ENCODE assay signal across 16 cellular contexts in the genomic region with DNA sequence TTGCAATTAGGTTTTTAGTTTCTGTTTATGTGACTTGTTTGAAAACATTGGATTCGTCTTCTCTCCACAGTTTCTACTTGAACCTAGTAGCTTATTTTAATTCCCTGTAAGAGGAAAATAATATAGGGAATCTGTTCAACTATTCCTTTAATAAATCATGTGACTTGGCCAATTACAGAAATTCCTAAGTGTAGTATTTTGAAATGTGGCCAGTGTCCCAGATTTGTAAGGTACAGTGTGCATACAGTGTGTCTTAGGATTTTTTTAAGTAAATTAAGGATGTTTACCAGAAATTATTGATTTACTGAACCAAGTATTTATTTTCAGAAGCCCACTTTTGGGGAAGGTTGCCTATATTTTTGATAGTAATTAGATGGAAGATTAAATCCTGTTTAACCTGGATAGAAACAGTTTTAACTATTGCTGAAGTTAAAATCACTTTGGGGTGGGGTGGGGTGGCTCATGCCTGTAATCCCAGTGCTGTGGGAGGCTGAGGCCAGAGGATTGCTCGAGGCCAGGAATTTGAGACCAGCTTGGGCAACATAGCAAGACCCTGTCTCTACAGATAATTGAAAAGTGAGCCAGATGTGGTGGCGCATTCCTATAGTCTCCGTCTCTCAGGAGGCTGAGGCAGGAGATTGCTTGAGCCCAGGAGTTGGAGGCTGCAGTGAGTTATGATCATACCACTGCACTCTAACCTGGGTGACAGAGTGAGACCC.
"Had no signal": no experiment of that assay in that cellular context is flagged by ENCODE, and none has a peak within 500 bp of the region (broad histone marks: within the 10 kb centered on the region; RNA-seq: fewer than 3 reads in every experiment).

No MANE protein-coding gene starts in this region.

- H3K9me3 ChIP-seq: left lung, tibial nerve, vagina had no signal

- H3K4me1 Mint-ChIP-seq: neural crest cell had no signal

- H3K4me3 ChIP-seq: coronary artery, left lung, tibial nerve, vagina had no signal

- ATAC-seq: left lung, SK-N-SH treated with all-trans-retinoic acid at 6 μM for 48 hours had no signal

- DNase-seq: activated CD4-positive, alpha-beta T cell treated with anti-CD3 and anti-CD28 coated beads, Interleukin-2, amount 50 U/mL, for 1 hour; activated CD4-positive, CD25-positive, alpha-beta regulatory T cell; activated naive CD4-positive, alpha-beta T cell; central memory CD4-positive, alpha-beta T cell; effector CD4-positive, alpha-beta T cell; glutamatergic neuron; islet precursor cell; left lung; stimulated activated CD4-positive, alpha-beta T cell treated with anti-CD3 and anti-CD28 coated beads, Interleukin-4, amount 100 ng/mL, for 24 hours had no signal

- H3K27me3 ChIP-seq: left lung, tibial nerve, vagina had no signal

- H3K4me3 Mint-ChIP-seq: activated T-helper 1 cell treated with anti-CD3 and anti-CD28 coated beads, Interleukin-12 subunit alpha, Interleukin-12 subunit beta, Interleukin-2, Interleukin-4 antibody, amounts not matched to agents 30 ng/mL and 10 ng/mL and 1 ng/mL, durations not matched to agents 14 hours and 24 hours and 36 hours; memory B cell; neural crest cell had no signal

- H3K9me3 Mint-ChIP-seq: memory B cell had no signal

- H3K27ac Mint-ChIP-seq: activated T-helper 1 cell treated with anti-CD3 and anti-CD28 coated beads, Interleukin-12 subunit alpha, Interleukin-12 subunit beta, Interleukin-2, Interleukin-4 antibody, amounts not matched to agents 30 ng/mL and 10 ng/mL and 1 ng/mL, durations not matched to agents 14 hours and 24 hours and 36 hours; memory B cell had no signal

- H3K27ac ChIP-seq: coronary artery, left lung, tibial nerve, vagina had no signal

- H3K27me3 Mint-ChIP-seq: memory B cell had no signal
